In the genomic region with DNA sequence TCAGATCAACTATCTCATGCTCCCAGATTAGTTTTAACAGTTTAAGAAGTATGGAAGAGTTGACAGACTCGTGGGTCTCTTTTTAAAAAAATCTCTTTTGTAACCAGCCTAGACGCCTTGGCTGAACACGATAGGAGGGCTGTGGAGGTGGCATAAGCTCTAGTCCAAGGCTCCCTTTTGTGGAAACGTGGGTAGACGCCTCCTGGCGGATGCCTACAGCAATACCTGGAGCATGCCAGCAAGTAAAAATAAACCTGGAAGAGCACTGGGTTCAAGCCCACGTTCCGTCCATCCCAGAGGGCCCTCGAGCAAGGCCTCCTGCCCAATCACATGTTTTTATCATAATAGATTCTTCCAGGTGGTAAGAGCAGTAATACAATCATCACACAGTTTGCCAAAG, we compare ENCODE assay signal across 17 cellular contexts.
DNase-seq lines count a peak whose midpoint lies in the region; ATAC-seq lines count a peak whose summit lies in the region.
"Had no signal": no experiment of that assay in that cellular context is flagged by ENCODE, and none has a peak within 500 bp of the region (broad histone marks: within the 10 kb centered on the region; RNA-seq: fewer than 3 reads in every experiment).

No MANE protein-coding gene starts in this region.

- no peak overlapping the region for H3K4me3 Mint-ChIP-seq in activated naive CD4-positive, alpha-beta T cell treated with anti-CD3 and anti-CD28 coated beads for 36 hours
- H3K4me3 Mint-ChIP-seq: activated naive CD8-positive, alpha-beta T cell treated with anti-CD3 and anti-CD28 coated beads, Interleukin-2, amount 10 ng/mL, durations not matched to agents 7 days and 5 days; B cell; central memory CD8-positive, alpha-beta T cell had no signal

- H3K27me3 Mint-ChIP-seq in activated naive CD4-positive, alpha-beta T cell treated with anti-CD3 and anti-CD28 coated beads for 36 hours (ENCODE audit: low read depth) = no peaks in the 10 kb centered on the region
- H3K27me3 Mint-ChIP-seq: activated naive CD8-positive, alpha-beta T cell treated with anti-CD3 and anti-CD28 coated beads, Interleukin-2, amount 10 ng/mL, durations not matched to agents 7 days and 5 days; B cell; central memory CD8-positive, alpha-beta T cell had no signal

- H3K36me3 ChIP-seq in SJCRH30 = no peaks in the 10 kb centered on the region

- H3K9me3 ChIP-seq in SJCRH30 (replicated peaks) = no peaks in the 10 kb centered on the region

- no peak overlapping the region for H3K4me3 ChIP-seq in SJCRH30

- intact Hi-C loops in activated naive CD4-positive, alpha-beta T cell treated with anti-CD3 and anti-CD28 coated beads for 36 hours (cut with micrococcal nuclease) = no loop called here

- no peaks in the 10 kb centered on the region for H3K4me1 Mint-ChIP-seq in activated naive CD4-positive, alpha-beta T cell treated with anti-CD3 and anti-CD28 coated beads for 36 hours (ENCODE audit: low read depth)
- H3K4me1 Mint-ChIP-seq: activated naive CD8-positive, alpha-beta T cell treated with anti-CD3 and anti-CD28 coated beads, Interleukin-2, amount 10 ng/mL, durations not matched to agents 7 days and 5 days; B cell; central memory CD8-positive, alpha-beta T cell had no signal

- no peak overlapping the region for H3K27ac Mint-ChIP-seq in activated naive CD4-positive, alpha-beta T cell treated with anti-CD3 and anti-CD28 coated beads for 36 hours
- H3K27ac Mint-ChIP-seq: activated naive CD8-positive, alpha-beta T cell treated with anti-CD3 and anti-CD28 coated beads, Interleukin-2, amount 10 ng/mL, durations not matched to agents 7 days and 5 days; B cell had no signal

- no peaks in the 10 kb centered on the region for H3K27me3 ChIP-seq in SJCRH30

- DNase-seq in Daoy (ENCODE audit: low read depth) = peak; percentile 58
- peak; percentile 39 for DNase-seq in HT-29 (ENCODE audit: low spot score)
- peak; percentile 7 to 24 for DNase-seq in SJCRH30
- no peak for DNase-seq in left lobe of liver (ENCODE audit: low spot score)
- no peak for DNase-seq in activated CD4-positive, alpha-beta T cell treated with anti-CD3 and anti-CD28 coated beads for 48 hours
- no peak for DNase-seq in activated naive CD4-positive, alpha-beta T cell treated with anti-CD3 and anti-CD28 coated beads for 36 hours
- DNase-seq in activated CD4-positive, alpha-beta T cell treated with anti-CD3 and anti-CD28 coated beads for 4 hours = no peak
- DNase-seq: activated naive CD8-positive, alpha-beta T cell treated with anti-CD3 and anti-CD28 coated beads, Interleukin-2, amount 10 ng/mL, durations not matched to agents 7 days and 5 days; kidney glomerular epithelial cell; NCI-H510A; stimulated activated CD4-positive, alpha-beta T cell treated with anti-CD3 and anti-CD28 coated beads, Interleukin-12 subunit alpha, Interleukin-12 subunit beta, amount 100 ng/mL, for 4 hours; SW 1271 had no signal

- H3K9me3 Mint-ChIP-seq in activated naive CD4-positive, alpha-beta T cell treated with anti-CD3 and anti-CD28 coated beads for 36 hours = peaks cover 21% of the 10 kb centered on the region

- CTCF ChIA-PET in activated naive CD4-positive, alpha-beta T cell treated with anti-CD3 and anti-CD28 coated beads for 36 hours (lab: Charles Lee) = no interaction called here

- ATAC-seq in left lobe of liver = peak; percentile 74
- ATAC-seq in HG02840 (IDR thresholded peaks at IDR 0.05; ENCODE audit: low FRiP score, unreplicated experiment) = no peak

- no peaks in the 10 kb centered on the region for H3K36me3 Mint-ChIP-seq in activated naive CD4-positive, alpha-beta T cell treated with anti-CD3 and anti-CD28 coated beads for 36 hours (ENCODE audit: low read depth)

- no peaks in the 10 kb centered on the region for H3K4me1 ChIP-seq in SJCRH30
- H3K4me1 ChIP-seq: parathyroid adenoma had no signal

- H3K27ac ChIP-seq in SJCRH30 = no peak overlapping the region
- H3K27ac ChIP-seq: epithelial cell of prostate, parathyroid adenoma had no signal

Comparison
In these comparisons a context has a peak if more than half of its experiments do, and no peak if none do; other contexts are left out.
1. DNase-seq: peak in Daoy (single experiment), HT-29 (single experiment) and SJCRH30 (2 of 2); none in left lobe of liver (single experiment), activated CD4-positive, alpha-beta T cell treated with anti-CD3 and anti-CD28 coated beads for 48 hours (single experiment), activated naive CD4-positive, alpha-beta T cell treated with anti-CD3 and anti-CD28 coated beads for 36 hours (single experiment) and activated CD4-positive, alpha-beta T cell treated with anti-CD3 and anti-CD28 coated beads for 4 hours (0 of 2).